18 cellular contexts compared by ENCODE assay signal in genomic region chr9:137634016-137634415, GRCh38. TPM values are rescaled to one million over a fixed set of nuclear protein-coding genes. Genes with fewer than 3 reads are reported as not detected.
DNase-seq lines count a peak whose midpoint lies in the region; ATAC-seq, FAIRE-seq and TF ChIP-seq lines count a peak whose summit lies in the region.
"Had no signal": no experiment of that assay in that cellular context is flagged by ENCODE, and none has a peak within 500 bp of the region (broad histone marks: within the 10 kb centered on the region; RNA-seq: fewer than 3 reads in every experiment).

No MANE protein-coding gene starts in this region.

- TF ChIP-seq CTCF in OCI-LY7 (conservative IDR thresholded peaks at IDR 0.05; ENCODE audit: low read length) (no peak), K562 (IDR thresholded peaks at IDR 0.05 in 2 of 3, conservative IDR thresholded peaks at IDR 0.05 in 1 of 3; ENCODE audit: insufficient read depth in 2 of 3, low read depth in 1 of 3, low read length in 3 of 3) (no peak), lower lobe of right lung (IDR thresholded peaks at IDR 0.05) (no peak), omental fat pad (IDR thresholded peaks at IDR 0.05) (no peak)

- no peak for TF ChIP-seq POLR2A in K562 (conservative IDR thresholded peaks at IDR 0.05)

- peaks cover 40% of the 10 kb centered on the region for H3K36me3 ChIP-seq in OCI-LY7 (ENCODE audit: insufficient read depth, low read length)
- peaks cover 8% of the 10 kb centered on the region; the same call in 2 of the 3 replicates for H3K36me3 ChIP-seq in K562 (ENCODE audit: control insufficient read depth, insufficient read depth, low read length)
- H3K36me3 ChIP-seq in lower lobe of right lung = no peaks in the 10 kb centered on the region

- TF ChIP-seq EP300 in K562 (IDR thresholded peaks at IDR 0.05; ENCODE audit: low read length) = no peak

- peak overlapping the region; percentile 9 for H3K27ac Mint-ChIP-seq in stimulated activated naive B cell treated with anti-CD40 and anti-IgM and Interleukin-4, amounts not matched to agents 10 μg/mL and 1 μg/mL and 100 μg/mL, for 72 hours
- H3K27ac Mint-ChIP-seq: HFFc6 had no signal

- H3K9me3 ChIP-seq in OCI-LY7 (ENCODE audit: low read length) (no peaks in the 10 kb centered on the region), K562 (replicated peaks; ENCODE audit: control insufficient read depth, insufficient read depth, low read depth, low read length) (no peaks in the 10 kb centered on the region), lower lobe of right lung (no peaks in the 10 kb centered on the region)
- H3K9me3 ChIP-seq: BE2C had no signal

- CTCF ChIA-PET in OCI-LY7 (lab: Charles Lee; ENCODE audit: unreplicated experiment) (no interaction called here), K562 (lab: Yijun Ruan, JAX; ENCODE audit: low intra/inter-chr PET ratio) (no interaction called here)

- peaks cover 32 to 60% of the 10 kb centered on the region in 2 donors for H3K4me1 Mint-ChIP-seq in stimulated activated naive B cell treated with anti-CD40 and anti-IgM and Interleukin-4, amounts not matched to agents 10 μg/mL and 1 μg/mL and 100 μg/mL, for 72 hours

- H3K9me2 ChIP-seq in OCI-LY7 (ENCODE audit: insufficient read depth, low read length) = no peaks in the 10 kb centered on the region

- H3K4me2 ChIP-seq in OCI-LY7 (ENCODE audit: low read length) (peak overlapping the region; percentile 77), K562 (ENCODE audit: insufficient read depth, low read length) (no peak overlapping the region)

- in situ Hi-C loops in K562 (cut with MboI) = no loop called here

- DNase-seq in OCI-LY7 (ENCODE audit: low spot score) = no peak
- DNase-seq in K562 (ENCODE audit: extremely low read depth in 1 of 4, low spot score in 3 of 4) = no peak
- DNase-seq in lower lobe of right lung = peak; percentile 1
- DNase-seq in stimulated activated naive B cell treated with anti-CD40 and anti-IgM and Interleukin-4, amounts not matched to agents 10 μg/mL and 1 μg/mL and 100 μg/mL, for 72 hours = no peak
- DNase-seq in COLO829 (ENCODE audit: low spot score) = no peak
- no peak for DNase-seq in nucleus accumbens (lab: John Stamatoyannopoulos, UW)
- DNase-seq in omental fat pad (ENCODE audit: low spot score) = no peak
- DNase-seq: BE2C; CD4-positive, alpha-beta memory T cell; HFFc6; IMR-90; NCI-H1105 treated with DMSO at 0.1 percent for 48 hours; NCI-H1694 treated with DMSO at 0.1 percent for 48 hours; NCI-H446; NCI-H69; OCI-M1; SIG-M5 had no signal

- no peak for FAIRE-seq in K562 (lab: Jason Lieb, UNC)
- FAIRE-seq: H54 had no signal

- H3K79me2 ChIP-seq in OCI-LY7 (ENCODE audit: insufficient read depth, low read depth, low read length) (peaks cover 100% of the 10 kb centered on the region), K562 (ENCODE audit: control insufficient read depth, insufficient read depth, low read length) (peaks cover 88% of the 10 kb centered on the region)

- H2AFZ ChIP-seq in OCI-LY7 (ENCODE audit: low read length) = no peak overlapping the region
- H2AFZ ChIP-seq in K562 (ENCODE audit: low read depth, low read length) = no peak overlapping the region

- H4K20me1 ChIP-seq in OCI-LY7 (ENCODE audit: insufficient read depth, low read length) (peaks cover 18% of the 10 kb centered on the region; the same call in 1 of the 2 replicates), K562 (replicated peaks; ENCODE audit: control insufficient read depth, insufficient read depth, low read length) (peaks cover 7% of the 10 kb centered on the region)

- POLR2A ChIA-PET in OCI-LY7 (lab: Charles Lee) (interaction anchor here (0.7 to 1.6 kb wide), 5 partner anchors 12 to 589 kb away, joined by 3 to 6 read pairs (median 3); no protein-coding TSS in a partner anchor), K562 (lab: Yijun Ruan, JAX) (no interaction called here)

- H3K9me1 ChIP-seq in K562 (ENCODE audit: control insufficient read depth, insufficient read depth, low read length) = no peaks in the 10 kb centered on the region

- 64% methylated on average over 4 of the region's 5 CpGs for WGBS in K562 (ENCODE audit: insufficient coverage, low coverage, missing lambda C conversion rate)

- TF ChIP-seq RAD21 in K562 (CRISPR knock-in tag; conservative IDR thresholded peaks at IDR 0.05 in 1 of 2, IDR thresholded peaks at IDR 0.05 in 1 of 2) = no peak

- ATAC-seq in K562 = no peak
- ATAC-seq in lower lobe of right lung = no peak
- no peak for ATAC-seq in stimulated activated naive B cell treated with anti-CD40 and anti-IgM and Interleukin-4, amounts not matched to agents 10 μg/mL and 1 μg/mL and 100 μg/mL, for 72 hours (replicated peaks)
- no peak for ATAC-seq in omental fat pad (ENCODE audit: low FRiP score)

- intact Hi-C loops in OCI-LY7 (cut with micrococcal nuclease; ENCODE audit: unreplicated experiment) (no loop called here), K562 (cut with micrococcal nuclease) (no loop called here), lower lobe of right lung (cut with DNase I) (no loop called here)

- no peak overlapping the region for H3K4me3 Mint-ChIP-seq in stimulated activated naive B cell treated with anti-CD40 and anti-IgM and Interleukin-4, amounts not matched to agents 10 μg/mL and 1 μg/mL and 100 μg/mL, for 72 hours
- H3K4me3 Mint-ChIP-seq: CD4-positive, alpha-beta memory T cell; HFFc6 had no signal

- H3K27ac ChIP-seq in OCI-LY7 (ENCODE audit: low read depth, low read length, poor library complexity, severe bottlenecking) (peak overlapping the region; percentile 26), K562 (ENCODE audit: extremely low read depth, low read depth, low read length) (no peak overlapping the region), lower lobe of right lung (no peak overlapping the region)

- no peaks in the 10 kb centered on the region for H3K27me3 ChIP-seq in K562 (ENCODE audit: control insufficient read depth in 2 of 2, insufficient read depth in 2 of 2, low read length in 2 of 2)
- no peaks in the 10 kb centered on the region for H3K27me3 ChIP-seq in lower lobe of right lung (ENCODE audit: low read depth)
- H3K27me3 ChIP-seq: BE2C had no signal

- no peak overlapping the region for H3K4me3 ChIP-seq in OCI-LY7 (ENCODE audit: low read depth, low read length, poor library complexity, severe bottlenecking)
- H3K4me3 ChIP-seq in K562 = no peak overlapping the region
- no peak overlapping the region for H3K4me3 ChIP-seq in lower lobe of right lung

- H3K4me1 ChIP-seq in OCI-LY7 (ENCODE audit: insufficient read depth, low read length, poor library complexity, severe bottlenecking) (peaks cover 69% of the 10 kb centered on the region), K562 (replicated peaks in 1 of 2; ENCODE audit: control insufficient read depth in 2 of 2, insufficient read depth in 2 of 2, low read length in 2 of 2) (no peaks in the 10 kb centered on the region; a peak in 2 of 5 replicates), lower lobe of right lung (peaks cover 48% of the 10 kb centered on the region)
- H3K4me1 ChIP-seq: BE2C had no signal

- BruUV-seq in OCI-LY7 (replicated peaks; lab: Mats Ljungman, UMichigan) = no TSS peak
- no TSS peak for BruUV-seq in K562 (replicated peaks; lab: Mats Ljungman, UMichigan)

- H3K27me3 Mint-ChIP-seq in stimulated activated naive B cell treated with anti-CD40 and anti-IgM and Interleukin-4, amounts not matched to agents 10 μg/mL and 1 μg/mL and 100 μg/mL, for 72 hours = no peaks in the 10 kb centered on the region
- H3K27me3 Mint-ChIP-seq: CD4-positive, alpha-beta memory T cell had no signal

- peaks cover 22 to 35% of the 10 kb centered on the region in 2 donors for H3K36me3 Mint-ChIP-seq in stimulated activated naive B cell treated with anti-CD40 and anti-IgM and Interleukin-4, amounts not matched to agents 10 μg/mL and 1 μg/mL and 100 μg/mL, for 72 hours

- no peaks in the 10 kb centered on the region for H3K9me3 Mint-ChIP-seq in stimulated activated naive B cell treated with anti-CD40 and anti-IgM and Interleukin-4, amounts not matched to agents 10 μg/mL and 1 μg/mL and 100 μg/mL, for 72 hours
- H3K9me3 Mint-ChIP-seq: CD4-positive, alpha-beta memory T cell; HFFc6 had no signal

- no peak overlapping the region for H3K9ac ChIP-seq in K562 (ENCODE audit: insufficient read depth in 1 of 2, low read depth in 2 of 2, low read length in 2 of 2)

RNA-seq across cellular contexts. Expression of gene EHMT1, which starts 15.2 kb away (rescaled TPM):
- total RNA-seq in OCI-LY7 (2014; rRNA removed; shearing (Covaris generic)) = 143 and 145 TPM in 2 replicates
- total RNA-seq in OCI-LY7 (2022) (291 and 295 TPM in 2 replicates), K562 (2014; rRNA removed) (63.8 and 69.8 TPM in 2 replicates), K562 (2014; rRNA removed; fragmentation: Illumina TruSeq; extraction: Trizol) (25.6 and 31.9 TPM in 2 replicates), K562 (2015; rRNA removed; fragmentation: Illumina TruSeq; extraction: Trizol) (41.4 and 42.8 TPM in 2 replicates), K562 (2021) (76.0 and 80.3 TPM in 2 replicates), lower lobe of right lung (73.5 TPM), omental fat pad (100 to 1,000 TPM in 1 of 4 donors, 10 to 100 TPM in 3; 57.6 to 103 (median 76.8) TPM)
- total RNA-seq in K562 (2011; cell fraction: chromatin; rRNA removed; ENCODE audit: low replicate concordance) = 167 and 212 TPM in 2 replicates
- 102 and 111 TPM in 2 replicates for total RNA-seq in K562 (2011; cell fraction: nucleolus; rRNA removed)
- 119 and 135 TPM in 2 replicates for total RNA-seq in K562 (2011; cell fraction: nucleoplasm; rRNA removed)
- polyA plus RNA-seq in K562 (2011; rRNA removed) (26.9 and 31.3 TPM in 2 replicates), K562 (2014; fragmentation: Illumina TruSeq; extraction: Trizol) (36.4 and 44.9 TPM in 2 replicates), K562 (2014; fragmentation: Nextera tagmentation; extraction: Ambion mirVana) (1 to 10 TPM; 2.2 to 3.8 TPM), K562 (2014; rRNA removed) (48.9 and 59.2 TPM in 2 replicates)
- polyA plus RNA-seq in K562 (2011; cell fraction: cytosol; rRNA removed) = 24.1 and 49.2 TPM in 2 replicates
- 85.2 and 132 TPM in 2 replicates for polyA plus RNA-seq in K562 (2011; cell fraction: nucleus; rRNA removed)
- polyA plus RNA-seq in K562 (2012) = 38.1 and 40.2 TPM in 2 replicates
- 46.2 and 56.3 TPM in 2 replicates for polyA minus RNA-seq in K562 (2011; rRNA and poly(A)+ RNA removed)
- 46.2 and 48.9 TPM in 2 replicates for polyA minus RNA-seq in K562 (2011; cell fraction: cytosol; rRNA and poly(A)+ RNA removed)
- 35.8 and 47.0 TPM in 2 replicates for polyA minus RNA-seq in K562 (2011; cell fraction: nucleus; rRNA and poly(A)+ RNA removed)

RNA-seq across cellular contexts. Expression of gene ARRDC1, which starts 28.5 kb away (rescaled TPM):
- 47.0 and 70.3 TPM in 2 replicates for total RNA-seq in OCI-LY7 (2014; rRNA removed; shearing (Covaris generic))
- total RNA-seq in OCI-LY7 (2022) (59.6 and 64.6 TPM in 2 replicates), K562 (2014; rRNA removed) (33.7 and 37.2 TPM in 2 replicates), K562 (2014; rRNA removed; fragmentation: Illumina TruSeq; extraction: Trizol) (4.1 and 5.8 TPM in 2 replicates), K562 (2015; rRNA removed; fragmentation: Illumina TruSeq; extraction: Trizol) (10.4 and 14.9 TPM in 2 replicates), K562 (2021) (32.2 and 32.5 TPM in 2 replicates), lower lobe of right lung (71.0 TPM), omental fat pad (10 to 100 TPM; 23.4 to 39.2 (median 33.3) TPM)
- total RNA-seq in K562 (2011; cell fraction: chromatin; rRNA removed; ENCODE audit: low replicate concordance) = 63.1 and 259 TPM in 2 replicates
- 190 and 191 TPM in 2 replicates for total RNA-seq in K562 (2011; cell fraction: nucleolus; rRNA removed)
- 87.1 and 99.6 TPM in 2 replicates for total RNA-seq in K562 (2011; cell fraction: nucleoplasm; rRNA removed)
- polyA plus RNA-seq in K562 (2011; rRNA removed) (24.5 and 34.0 TPM in 2 replicates), K562 (2014; fragmentation: Illumina TruSeq; extraction: Trizol) (18.6 and 24.3 TPM in 2 replicates), K562 (2014; fragmentation: Nextera tagmentation; extraction: Ambion mirVana) (under 1 TPM; 0.21 to 0.63 TPM), K562 (2014; rRNA removed) (45.3 and 47.0 TPM in 2 replicates)
- 36.0 and 79.6 TPM in 2 replicates for polyA plus RNA-seq in K562 (2011; cell fraction: cytosol; rRNA removed)
- 220 and 374 TPM in 2 replicates for polyA plus RNA-seq in K562 (2011; cell fraction: nucleus; rRNA removed)
- polyA plus RNA-seq in K562 (2012) = 26.1 and 37.6 TPM in 2 replicates
- 9.5 and 12.2 TPM in 2 replicates for polyA minus RNA-seq in K562 (2011; rRNA and poly(A)+ RNA removed)
- 14.6 and 18.9 TPM in 2 replicates for polyA minus RNA-seq in K562 (2011; cell fraction: cytosol; rRNA and poly(A)+ RNA removed)
- polyA minus RNA-seq in K562 (2011; cell fraction: nucleus; rRNA and poly(A)+ RNA removed) = 40.5 and 60.7 TPM in 2 replicates

RNA-seq across cellular contexts. Expression of gene ZMYND19, which starts 43.7 kb away (rescaled TPM):
- 48.4 and 48.5 TPM in 2 replicates for total RNA-seq in OCI-LY7 (2014; rRNA removed; shearing (Covaris generic))
- total RNA-seq in OCI-LY7 (2022) (62.2 and 65.8 TPM in 2 replicates), K562 (2014; rRNA removed) (71.7 and 91.1 TPM in 2 replicates), K562 (2014; rRNA removed; fragmentation: Illumina TruSeq; extraction: Trizol) (25.8 and 29.0 TPM in 2 replicates), K562 (2015; rRNA removed; fragmentation: Illumina TruSeq; extraction: Trizol) (53.8 and 54.1 TPM in 2 replicates), K562 (2021) (80.9 and 86.7 TPM in 2 replicates), lower lobe of right lung (15.2 TPM), omental fat pad (10 to 100 TPM in 3 of 4 donors, 1 to 10 TPM in 1; 9.5 to 22.1 (median 11.7) TPM)
- total RNA-seq in K562 (2011; cell fraction: chromatin; rRNA removed; ENCODE audit: low replicate concordance) = 64.8 and 136 TPM in 2 replicates
- total RNA-seq in K562 (2011; cell fraction: nucleolus; rRNA removed) = 82.2 and 86.9 TPM in 2 replicates
- total RNA-seq in K562 (2011; cell fraction: nucleoplasm; rRNA removed) = 72.2 and 86.4 TPM in 2 replicates
- polyA plus RNA-seq in K562 (2011; rRNA removed) (38.8 and 44.0 TPM in 2 replicates), K562 (2014; fragmentation: Illumina TruSeq; extraction: Trizol) (33.6 and 44.3 TPM in 2 replicates), K562 (2014; fragmentation: Nextera tagmentation; extraction: Ambion mirVana) (1 to 10 TPM; 1.0 to 2.4 TPM), K562 (2014; rRNA removed) (71.0 and 71.7 TPM in 2 replicates)
- polyA plus RNA-seq in K562 (2011; cell fraction: cytosol; rRNA removed) = 44.8 and 62.0 TPM in 2 replicates
- 169 and 210 TPM in 2 replicates for polyA plus RNA-seq in K562 (2011; cell fraction: nucleus; rRNA removed)
- polyA plus RNA-seq in K562 (2012) = 34.1 and 42.5 TPM in 2 replicates
- polyA minus RNA-seq in K562 (2011; rRNA and poly(A)+ RNA removed) = 13.9 and 22.3 TPM in 2 replicates
- polyA minus RNA-seq in K562 (2011; cell fraction: cytosol; rRNA and poly(A)+ RNA removed) = 23.8 and 30.1 TPM in 2 replicates
- polyA minus RNA-seq in K562 (2011; cell fraction: nucleus; rRNA and poly(A)+ RNA removed) = 27.6 and 35.2 TPM in 2 replicates

RNA-seq across cellular contexts. Expression of gene DPH7, which starts 55.3 kb away (rescaled TPM):
- 71.7 and 72.9 TPM in 2 replicates for total RNA-seq in OCI-LY7 (2014; rRNA removed; shearing (Covaris generic))
- total RNA-seq in OCI-LY7 (2022) (88.2 and 95.6 TPM in 2 replicates), K562 (2014; rRNA removed) (49.7 and 54.8 TPM in 2 replicates), K562 (2014; rRNA removed; fragmentation: Illumina TruSeq; extraction: Trizol) (25.5 and 31.8 TPM in 2 replicates), K562 (2015; rRNA removed; fragmentation: Illumina TruSeq; extraction: Trizol) (30.8 and 31.4 TPM in 2 replicates), K562 (2021) (53.0 and 54.0 TPM in 2 replicates), lower lobe of right lung (28.4 TPM), omental fat pad (10 to 100 TPM; 14.4 to 40.5 (median 29.1) TPM)
- total RNA-seq in K562 (2011; cell fraction: chromatin; rRNA removed; ENCODE audit: low replicate concordance) = 207 and 328 TPM in 2 replicates
- 176 and 183 TPM in 2 replicates for total RNA-seq in K562 (2011; cell fraction: nucleolus; rRNA removed)
- 193 and 208 TPM in 2 replicates for total RNA-seq in K562 (2011; cell fraction: nucleoplasm; rRNA removed)
- polyA plus RNA-seq in K562 (2011; rRNA removed) (56.1 and 64.2 TPM in 2 replicates), K562 (2014; fragmentation: Illumina TruSeq; extraction: Trizol) (37.1 and 41.3 TPM in 2 replicates), K562 (2014; fragmentation: Nextera tagmentation; extraction: Ambion mirVana) (10 to 100 TPM; 13.9 to 21.4 TPM), K562 (2014; rRNA removed) (65.5 and 68.6 TPM in 2 replicates)
- polyA plus RNA-seq in K562 (2011; cell fraction: cytosol; rRNA removed) = 42.3 and 50.6 TPM in 2 replicates
- polyA plus RNA-seq in K562 (2011; cell fraction: nucleus; rRNA removed) = 337 and 348 TPM in 2 replicates
- 32.2 and 49.3 TPM in 2 replicates for polyA plus RNA-seq in K562 (2012)
- polyA minus RNA-seq in K562 (2011; rRNA and poly(A)+ RNA removed) = 24.1 and 28.0 TPM in 2 replicates
- polyA minus RNA-seq in K562 (2011; cell fraction: cytosol; rRNA and poly(A)+ RNA removed) = 10.1 and 16.2 TPM in 2 replicates
- 42.9 and 65.3 TPM in 2 replicates for polyA minus RNA-seq in K562 (2011; cell fraction: nucleus; rRNA and poly(A)+ RNA removed)
